2 cellular contexts compared by ENCODE assay signal in genomic region chr2:240064898-240065297, GRCh38.
TF ChIP-seq lines count a peak whose summit lies in the region.

No MANE protein-coding gene starts in this region.

TF ChIP-seq in HepG2, 621 proteins besides CTCF, POLR2A, EP300 and RAD21:
- TF ChIP-seq MAFF (IDR thresholded peaks at IDR 0.05; ENCODE audit: low read depth, low read length) (peak; percentile 35; the same call in 1 of the 2 replicates), ZNF24 (IDR thresholded peaks at IDR 0.05) (no peak), MAFK (conservative IDR thresholded peaks at IDR 0.05 in 1 of 2, IDR thresholded peaks at IDR 0.05 in 1 of 2; ENCODE audit: low read length in 2 of 2) (peak; percentile 52 to 71; a peak in 3 of 4 replicates)

TF ChIP-seq in GM23338, 12 proteins besides CTCF, POLR2A, EP300 and RAD21:
- TF ChIP-seq ZNF114 (CRISPR knock-in tag; IDR thresholded peaks at IDR 0.05) (no peak), ETS1 (IDR thresholded peaks at IDR 0.05) (no peak), JUNB (IDR thresholded peaks at IDR 0.05; ENCODE audit: unreplicated experiment) (no peak), STAT1 (IDR thresholded peaks at IDR 0.05; ENCODE audit: unreplicated experiment) (no peak)
